In the genomic region with DNA sequence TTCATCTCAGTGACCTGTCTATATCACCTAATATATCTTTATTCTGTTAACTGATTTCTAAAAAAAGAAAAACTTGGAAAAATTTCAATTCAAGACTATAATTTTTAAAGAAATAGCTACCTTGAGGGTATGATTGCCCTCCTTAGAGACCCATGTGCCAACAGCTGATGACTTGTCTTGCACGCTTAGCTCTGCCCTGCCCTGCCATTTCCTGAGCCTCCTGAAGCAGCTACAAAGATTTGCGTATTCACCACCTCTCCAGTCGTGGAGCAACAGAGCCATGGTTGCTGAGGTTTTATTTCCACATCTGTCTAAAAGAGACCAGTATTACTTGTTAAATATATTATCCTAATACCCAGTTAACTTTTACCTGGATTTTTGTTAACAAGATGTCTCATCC, we compare ENCODE assay signal across 24 cellular contexts.
"Had no signal": no experiment of that assay in that cellular context is flagged by ENCODE, and none has a peak within 500 bp of the region (broad histone marks: within the 10 kb centered on the region; RNA-seq: fewer than 3 reads in every experiment).

No MANE protein-coding gene starts in this region.

- H2AFZ ChIP-seq: hepatocyte had no signal

- H3K27ac ChIP-seq: hepatocyte, left lung, left ventricle myocardium inferior, lower lobe of right lung had no signal

- DNase-seq: hippocampal formation; hypothalamus; immature natural killer cell; islet precursor cell; kidney; kidney glomerular epithelial cell; left cardiac atrium; left colon; left lung; left ventricle myocardium inferior; left ventricle myocardium superior; lower lobe of right lung; mammary epithelial cell; mesenchymal stem cell; mesendoderm; midbrain; mucosa of descending colon; naive B cell; naive thymus-derived CD4-positive, alpha-beta T cell had no signal

- H3K4me3 Mint-ChIP-seq: immature natural killer cell; memory B cell; mesothelial cell of epicardium; naive B cell; naive thymus-derived CD4-positive, alpha-beta T cell had no signal

- H3K4me2 ChIP-seq: hepatocyte had no signal

- H3K4me1 Mint-ChIP-seq: immature natural killer cell had no signal

- H3K4me1 ChIP-seq: left lung, lower lobe of right lung had no signal

- ATAC-seq: left cardiac atrium; left colon; left lobe of liver; left lung; left ventricle myocardium superior; lower lobe of right lung; mucosa of descending colon; naive thymus-derived CD4-positive, alpha-beta T cell had no signal

- H3K27me3 Mint-ChIP-seq: memory B cell; naive B cell; naive thymus-derived CD4-positive, alpha-beta T cell had no signal

- H3K27me3 ChIP-seq: hepatocyte, left lung had no signal

- H3K27ac Mint-ChIP-seq: immature natural killer cell, memory B cell, mesothelial cell of epicardium had no signal

- H3K9me3 ChIP-seq: left lung, left ventricle myocardium inferior, lower lobe of right lung, mucosa of descending colon had no signal

- H3K9me3 Mint-ChIP-seq: immature natural killer cell; memory B cell; mesothelial cell of epicardium; naive B cell; naive thymus-derived CD4-positive, alpha-beta T cell had no signal

- H3K4me3 ChIP-seq: hepatocyte, left lung, left ventricle myocardium inferior, lower lobe of right lung, lung, mucosa of descending colon had no signal
